22 cellular contexts compared by ENCODE assay signal in the genomic region with DNA sequence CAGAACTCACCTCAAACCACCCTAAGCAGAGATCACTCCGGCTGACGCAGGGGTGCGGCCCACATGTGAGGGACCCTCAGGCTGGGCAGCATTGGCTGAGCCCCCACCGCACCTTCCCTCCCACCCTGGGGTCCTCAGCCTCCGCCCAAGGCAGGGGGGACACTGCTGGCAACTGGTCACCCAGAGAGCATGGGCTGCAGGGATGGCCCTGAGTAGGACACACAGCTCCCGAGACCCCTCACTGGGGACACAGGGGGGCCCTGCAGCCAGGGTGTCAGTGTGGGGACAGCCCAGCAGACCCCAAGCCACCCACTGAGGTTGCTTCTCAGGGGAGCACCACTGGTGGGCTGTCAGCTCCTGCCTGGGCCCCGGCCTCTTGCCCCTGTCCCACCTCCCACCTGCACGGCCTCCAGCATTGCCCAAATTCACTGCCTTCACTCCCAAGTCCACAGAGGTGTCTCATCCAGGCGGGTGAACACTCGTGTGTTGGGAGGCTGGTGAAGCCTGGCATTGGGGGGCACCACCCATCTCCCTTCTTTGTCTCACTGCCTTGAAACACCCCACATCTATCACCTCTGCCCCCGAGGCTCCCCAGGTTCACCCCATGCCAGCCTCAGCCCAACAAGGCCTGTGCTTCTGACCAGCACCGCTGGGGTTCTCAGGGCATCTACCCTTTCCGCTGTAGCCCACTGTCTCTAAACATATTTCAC. TPM values are rescaled to one million over a fixed set of nuclear protein-coding genes. Genes with fewer than 3 reads are reported as not detected.
DNase-seq lines count a peak whose midpoint lies in the region; ATAC-seq, FAIRE-seq and TF ChIP-seq lines count a peak whose summit lies in the region.
"Had no signal": no experiment of that assay in that cellular context is flagged by ENCODE, and none has a peak within 500 bp of the region (broad histone marks: within the 10 kb centered on the region; RNA-seq: fewer than 3 reads in every experiment).

No MANE protein-coding gene starts in this region.

- H3K23ac ChIP-seq in H9 (ENCODE audit: insufficient read length, low read depth, low read length) (no peak overlapping the region), H1 (ENCODE audit: insufficient read length) (no peak overlapping the region)

- H4K91ac ChIP-seq in H9 (ENCODE audit: insufficient read length, low read depth, low read length), result no peak overlapping the region
- no peak overlapping the region for H4K91ac ChIP-seq in H1 (replicated peaks; ENCODE audit: insufficient read length, low read length)

- TF ChIP-seq RAD21 in H1 (IDR thresholded peaks at IDR 0.05 in 1 of 2, conservative IDR thresholded peaks at IDR 0.05 in 1 of 2; ENCODE audit: low read depth in 2 of 2, low read length in 2 of 2), result no peak

- H3K27me3 ChIP-seq in CD4-positive, alpha-beta T cell (ENCODE audit: control insufficient read depth, insufficient read depth, low read length), result no peaks in the 10 kb centered on the region
- no peaks in the 10 kb centered on the region; the same call in 1 of the 2 replicates for H3K27me3 ChIP-seq in H9 (ENCODE audit: insufficient read depth, low read length)
- peaks cover 0 to 4% (median 1%) of the 10 kb centered on the region in 4 experiments; a peak in 2 of 7 replicates for H3K27me3 ChIP-seq in H1 (replicated peaks in 1 of 4; ENCODE audit: control insufficient read depth in 3 of 4, extremely low read depth in 1 of 4, insufficient read depth in 3 of 4, low read length in 3 of 4)
- H3K27me3 ChIP-seq: brain microvascular endothelial cell, SJSA1, tibial nerve had no signal

- H2BK20ac ChIP-seq in H9 (ENCODE audit: low read depth, low read length, poor library complexity, severe bottlenecking) (no peak overlapping the region), H1 (ENCODE audit: low read length) (no peak overlapping the region)

- H4K20me1 ChIP-seq in H9 (ENCODE audit: control insufficient read depth, insufficient read depth, insufficient read length), result no peaks in the 10 kb centered on the region
- H4K20me1 ChIP-seq in H1 (replicated peaks in 1 of 2; ENCODE audit: control insufficient read depth in 1 of 2, insufficient read depth in 2 of 2, low read length in 2 of 2), result no peaks in the 10 kb centered on the region

- H2BK15ac ChIP-seq in H9 (ENCODE audit: low read depth, low read length), result no peak overlapping the region
- H2BK15ac ChIP-seq in H1 (ENCODE audit: low read length), result no peak overlapping the region

- H3K23me2 ChIP-seq in H9 (ENCODE audit: insufficient read length, low read depth, low read length, poor library complexity, severe bottlenecking) (no peaks in the 10 kb centered on the region), H1 (ENCODE audit: low read depth, low read length) (no peaks in the 10 kb centered on the region)

- H3K27me3 Mint-ChIP-seq in CD4-positive, alpha-beta T cell, result no peaks in the 10 kb centered on the region
- peaks cover 48% of the 10 kb centered on the region for H3K27me3 Mint-ChIP-seq in H9 (ENCODE audit: low read depth)

- intact Hi-C loops in CD4-positive, alpha-beta T cell (cut with DNase I, micrococcal nuclease), result no loop called here

- no peak overlapping the region for H2AFZ ChIP-seq in H9 (ENCODE audit: low read length)
- H2AFZ ChIP-seq in H1 (ENCODE audit: low read length), result no peak overlapping the region

- no peak overlapping the region for H3K4me2 ChIP-seq in H9 (ENCODE audit: insufficient read depth, insufficient read length, low read length)
- no peak overlapping the region for H3K4me2 ChIP-seq in H1 (ENCODE audit: insufficient read depth in 1 of 2, low read depth in 2 of 2, low read length in 2 of 2)

- no peaks in the 10 kb centered on the region for H3K9me3 Mint-ChIP-seq in CD4-positive, alpha-beta T cell
- no peaks in the 10 kb centered on the region; a peak in 1 of 5 replicates for H3K9me3 Mint-ChIP-seq in H9
- H3K9me3 Mint-ChIP-seq: memory B cell had no signal

- peak overlapping the region; percentile 18 for H3K27ac ChIP-seq in CD4-positive, alpha-beta T cell (ENCODE audit: low read depth, low read length)
- H3K27ac ChIP-seq in H9 (ENCODE audit: insufficient read length, low read depth, low read length) (no peak overlapping the region), H1 (ENCODE audit: low read depth, low read length) (no peak overlapping the region)
- H3K27ac ChIP-seq: brain microvascular endothelial cell, dorsolateral prefrontal cortex, SJSA1, tibial nerve had no signal

- H3K79me2 ChIP-seq in H9 (ENCODE audit: insufficient read depth, low read length) (no peaks in the 10 kb centered on the region), H1 (ENCODE audit: control insufficient read depth in 1 of 2, insufficient read depth in 2 of 2, low read length in 2 of 2) (no peaks in the 10 kb centered on the region)

- TF ChIP-seq EP300 in H1 (IDR thresholded peaks at IDR 0.05; ENCODE audit: borderline replicate concordance in 1 of 2, low read depth in 2 of 2, low read length in 2 of 2), result no peak

- H3K27ac Mint-ChIP-seq in CD4-positive, alpha-beta T cell, result peak overlapping the region; percentile 68
- H3K27ac Mint-ChIP-seq in H9, result no peak overlapping the region
- H3K27ac Mint-ChIP-seq: memory B cell had no signal

- no peaks in the 10 kb centered on the region for H3K4me1 ChIP-seq in H9 (ENCODE audit: insufficient read depth, low read length)
- no peaks in the 10 kb centered on the region for H3K4me1 ChIP-seq in H1 (replicated peaks in 1 of 4; ENCODE audit: control insufficient read depth in 3 of 4, insufficient read depth in 4 of 4, low read length in 3 of 4)

- H3K14ac ChIP-seq in H9 (ENCODE audit: insufficient read depth, low read length), result no peak overlapping the region; the same call in 1 of the 2 replicates
- no peak overlapping the region for H3K14ac ChIP-seq in H1 (ENCODE audit: insufficient read length)

- TF ChIP-seq CTCF in CD4-positive, alpha-beta T cell (IDR thresholded peaks at IDR 0.05), result no peak
- TF ChIP-seq CTCF in H9 (conservative IDR thresholded peaks at IDR 0.05) (no peak), H1 (IDR thresholded peaks at IDR 0.05; ENCODE audit: control extremely low read depth in 1 of 3, insufficient read depth in 1 of 3, low read depth in 1 of 3, low read length in 3 of 3) (no peak), omental fat pad (IDR thresholded peaks at IDR 0.05) (no peak)

- H3K18ac ChIP-seq in H9 (ENCODE audit: insufficient read length, low read depth, low read length), result no peak overlapping the region
- H3K18ac ChIP-seq in H1 (ENCODE audit: extremely low read depth, low read length), result no peak overlapping the region

- no peak overlapping the region for H3K4ac ChIP-seq in H9 (ENCODE audit: low read depth, low read length)
- no peak overlapping the region for H3K4ac ChIP-seq in H1 (replicated peaks; ENCODE audit: insufficient read length, low read depth, low read length)

- TF ChIP-seq POLR2A in H1 (IDR thresholded peaks at IDR 0.05; ENCODE audit: control extremely low read depth in 1 of 2, low read depth in 2 of 2, low read length in 2 of 2), result no peak

- H2BK120ac ChIP-seq in H9 (ENCODE audit: low read depth, low read length, poor library complexity, severe bottlenecking) (no peak overlapping the region), H1 (replicated peaks; ENCODE audit: low read depth, low read length) (no peak overlapping the region)

- H3K36me3 ChIP-seq in H1 (ENCODE audit: control insufficient read depth in 2 of 4, insufficient read depth in 4 of 4, low read length in 3 of 4), result no peaks in the 10 kb centered on the region
- H3K36me3 ChIP-seq: brain microvascular endothelial cell, SJSA1, tibial nerve had no signal

- no peak for DNase-seq in CD4-positive, alpha-beta T cell
- peak; percentile 14 for DNase-seq in H9
- DNase-seq in H1 (ENCODE audit: low read depth in 1 of 2, low spot score in 2 of 2), result peak in 1 of 2 experiments; percentile 22
- DNase-seq in omental fat pad (ENCODE audit: low spot score), result peak; percentile 18
- no peak for DNase-seq in effector CD8-positive, alpha-beta T cell (lab: John Stamatoyannopoulos, UW)
- no peak for DNase-seq in COR-L47 (lab: John Stamatoyannopoulos, UW)
- no peak for DNase-seq in AG08395 (ENCODE audit: low spot score)
- DNase-seq in pons (ENCODE audit: low spot score), result no peak
- DNase-seq: activated CD4-positive, alpha-beta T cell treated with anti-CD3 and anti-CD28 coated beads, Interleukin-2, amount 50 U/mL, for 1 hour; activated gamma-delta T cell; brain microvascular endothelial cell; DND-41; MM.1S; NCI-H2029; NCI-H524; nucleus accumbens had no signal

- H2BK5ac ChIP-seq in H9 (ENCODE audit: insufficient read length, low read length) (no peak overlapping the region), H1 (ENCODE audit: low read depth, low read length) (no peak overlapping the region)

- POLR2A ChIA-PET in CD4-positive, alpha-beta T cell (lab: Charles Lee), result no interaction called here
- POLR2A ChIA-PET in H1 (lab: Charles Lee; ENCODE audit: partially characterized antibody), result interaction anchor here (1.9 kb wide), 1 partner anchor 98 kb away, joined by 4 read pairs; no protein-coding TSS in a partner anchor

- H3K56ac ChIP-seq in H9 (ENCODE audit: insufficient read length, low read depth, low read length), result no peak overlapping the region
- no peak overlapping the region for H3K56ac ChIP-seq in H1 (replicated peaks; ENCODE audit: insufficient read length, low read depth, low read length)

- no peaks in the 10 kb centered on the region for H3K9me3 ChIP-seq in CD4-positive, alpha-beta T cell (ENCODE audit: control insufficient read depth, low read length)
- H3K9me3 ChIP-seq in H9 (ENCODE audit: control insufficient read depth, low read depth, low read length), result no peaks in the 10 kb centered on the region
- H3K9me3 ChIP-seq in H1 (ENCODE audit: insufficient read depth in 2 of 2, low read depth in 1 of 2, low read length in 1 of 2), result no peaks in the 10 kb centered on the region
- H3K9me3 ChIP-seq: SJSA1, tibial nerve had no signal

- CTCF ChIA-PET in CD4-positive, alpha-beta T cell (lab: Charles Lee), result no interaction called here
- CTCF ChIA-PET in H1 (lab: Charles Lee; ENCODE audit: partially characterized antibody), result interaction anchor here (0.8 to 14.9 kb wide), 15 partner anchors 8 to 130 kb away, joined by 3 to 333 read pairs (median 6); partner anchors contain the start of gene TSSC4

- H3K79me1 ChIP-seq in H9 (ENCODE audit: insufficient read depth, low read depth, low read length, poor library complexity, severe bottlenecking) (no peaks in the 10 kb centered on the region), H1 (ENCODE audit: low read depth, low read length) (no peaks in the 10 kb centered on the region)

- H2BK12ac ChIP-seq in H9 (ENCODE audit: insufficient read length, low read depth, low read length), result no peak overlapping the region
- no peak overlapping the region for H2BK12ac ChIP-seq in H1 (ENCODE audit: low read depth, low read length)

- no peak overlapping the region for H3K9ac ChIP-seq in H9 (ENCODE audit: extremely low read depth, insufficient read length, low read length)
- no peak overlapping the region for H3K9ac ChIP-seq in H1 (replicated peaks in 1 of 4; ENCODE audit: extremely low read depth in 1 of 4, low read depth in 3 of 4, low read length in 3 of 4)

- H4K8ac ChIP-seq in H9 (replicated peaks; ENCODE audit: insufficient read length, low read depth, low read length) (no peak overlapping the region), H1 (ENCODE audit: extremely low read depth, insufficient read depth, low read length) (peak overlapping the region; percentile 59)

- WGBS in H9 (ENCODE audit: extremely low coverage, insufficient read length, low lambda C conversion rate), result no CpG with 5 or more reads among the region's 13 CpGs
- 94% methylated on average over 10 of the region's 13 CpGs; no CpG with 5 or more reads in 1 of the 2 experiments for WGBS in H1 (ENCODE audit: extremely low coverage in 1 of 2, insufficient coverage in 1 of 2, insufficient read length in 1 of 2, insufficient replicate concordance in 2 of 2, low coverage in 1 of 2, low lambda C conversion rate in 2 of 2, missing lambda C conversion rate in 1 of 2), 2 experiments

- no peak overlapping the region for H3K4me3 ChIP-seq in H1 (ENCODE audit: extremely low read depth in 1 of 4, insufficient read depth in 2 of 4, low read depth in 3 of 4, low read length in 4 of 4)
- H3K4me3 ChIP-seq: dorsolateral prefrontal cortex, SJSA1, tibial nerve had no signal

- H3T11ph ChIP-seq in H9 (ENCODE audit: low read length), result no peak overlapping the region

- no peak overlapping the region for H4K5ac ChIP-seq in H9 (ENCODE audit: insufficient read length, low read depth, low read length)
- no peak overlapping the region for H4K5ac ChIP-seq in H1 (ENCODE audit: insufficient read length, low read depth, low read length)

- H3K36me3 Mint-ChIP-seq in CD4-positive, alpha-beta T cell (ENCODE audit: low read depth), result peaks cover 19% of the 10 kb centered on the region
- no peaks in the 10 kb centered on the region for H3K36me3 Mint-ChIP-seq in H9 (ENCODE audit: insufficient read depth in 1 of 3, low read depth in 3 of 3)

- no peak overlapping the region for H2AK5ac ChIP-seq in H9 (ENCODE audit: insufficient read length, low read length)
- H2AK5ac ChIP-seq in H1 (ENCODE audit: low read depth, low read length), result no peak overlapping the region

- H3K4me1 Mint-ChIP-seq in CD4-positive, alpha-beta T cell (ENCODE audit: low read depth), result peaks cover 40% of the 10 kb centered on the region
- no peaks in the 10 kb centered on the region for H3K4me1 Mint-ChIP-seq in H9

- no peak for ATAC-seq in CD4-positive, alpha-beta T cell (ENCODE audit: poor library complexity)
- no peak for ATAC-seq in omental fat pad (ENCODE audit: low FRiP score)

- no peak for FAIRE-seq in H1 (lab: Jason Lieb, UNC)

- no peak overlapping the region for H3K4me3 Mint-ChIP-seq in CD4-positive, alpha-beta T cell
- H3K4me3 Mint-ChIP-seq in H9, result no peak overlapping the region
- H3K4me3 Mint-ChIP-seq: memory B cell had no signal

RNA-seq across cellular contexts. Expression of gene C11orf21, which starts 4.7 kb away (rescaled TPM):
- total RNA-seq in CD4-positive, alpha-beta T cell, result 10 to 100 TPM; 71.2 to 71.7 TPM
- not detected in 2 replicates for total RNA-seq in H9 (2021)
- not detected in 2 replicates for total RNA-seq in H1 (2021; fragmentation: NEBNext Ultra II Directional; extraction: Animal tissue kit (Norgen Biotek cat#: 25700))
- not detected in 2 replicates for polyA plus RNA-seq in H1 (2011; rRNA removed)
- polyA plus RNA-seq in H1 (2011; cell fraction: cytosol; rRNA removed), result not detected
- polyA plus RNA-seq in H1 (2011; cell fraction: nucleus; rRNA removed), result not detected
- not detected in 4 replicates for polyA plus RNA-seq in H1 (2012, experiment 1 of 2)
- polyA plus RNA-seq in H1 (2012, experiment 2 of 2), result not detected
- polyA plus RNA-seq in H1 (2013, experiment 1 of 2), result not detected
- not detected for polyA plus RNA-seq in H1 (2013, experiment 2 of 2)
- not detected in 2 replicates for polyA minus RNA-seq in H1 (2011; rRNA and poly(A)+ RNA removed)
- not detected for polyA minus RNA-seq in H1 (2011; cell fraction: cytosol; rRNA and poly(A)+ RNA removed)
- polyA minus RNA-seq in H1 (2011; cell fraction: nucleus; rRNA and poly(A)+ RNA removed), result not detected
- 1 to 10 TPM; 1.1 to 2.8 (median 1.2) TPM for total RNA-seq in omental fat pad
- polyA plus RNA-seq: BJ had no signal

RNA-seq across cellular contexts. Expression of gene TSPAN32, which starts 4.7 kb away (rescaled TPM):
- total RNA-seq in CD4-positive, alpha-beta T cell, result 10 to 100 TPM; 81.8 TPM
- not detected in 2 replicates for total RNA-seq in H9 (2021)
- not detected in 2 replicates for total RNA-seq in H1 (2021; fragmentation: NEBNext Ultra II Directional; extraction: Animal tissue kit (Norgen Biotek cat#: 25700))
- not detected in 2 replicates for polyA plus RNA-seq in H1 (2011; rRNA removed)
- not detected for polyA plus RNA-seq in H1 (2011; cell fraction: cytosol; rRNA removed)
- polyA plus RNA-seq in H1 (2011; cell fraction: nucleus; rRNA removed), result not detected
- polyA plus RNA-seq in H1 (2012, experiment 1 of 2), result 0.13 to 0.16 TPM in 2 of 4 replicates, not detected in the others
- not detected for polyA plus RNA-seq in H1 (2012, experiment 2 of 2)
- polyA plus RNA-seq in H1 (2013, experiment 1 of 2), result not detected
- polyA plus RNA-seq in H1 (2013, experiment 2 of 2), result not detected
- not detected in 2 replicates for polyA minus RNA-seq in H1 (2011; rRNA and poly(A)+ RNA removed)
- polyA minus RNA-seq in H1 (2011; cell fraction: cytosol; rRNA and poly(A)+ RNA removed), result not detected
- polyA minus RNA-seq in H1 (2011; cell fraction: nucleus; rRNA and poly(A)+ RNA removed), result not detected
- total RNA-seq in omental fat pad, result 1 to 10 TPM in 3 of 4 donors, under 1 TPM in 1; 0.19 to 6.4 (median 2.7) TPM

RNA-seq across cellular contexts. Expression of gene ASCL2, which starts 26.7 kb away (rescaled TPM):
- not detected for total RNA-seq in CD4-positive, alpha-beta T cell
- total RNA-seq in H9 (2021), result 0.35 TPM in 2 replicates
- 0.23 and 0.56 TPM in 2 replicates for total RNA-seq in H1 (2021; fragmentation: NEBNext Ultra II Directional; extraction: Animal tissue kit (Norgen Biotek cat#: 25700))
- 0.41 and 0.51 TPM in 2 replicates for polyA plus RNA-seq in H1 (2011; rRNA removed)
- 0.34 TPM for polyA plus RNA-seq in H1 (2011; cell fraction: cytosol; rRNA removed)
- 0.34 TPM for polyA plus RNA-seq in H1 (2011; cell fraction: nucleus; rRNA removed)
- 0.15 to 0.42 TPM (median 0.37 TPM) in 3 of 4 replicates, not detected in the other for polyA plus RNA-seq in H1 (2012, experiment 1 of 2)
- polyA plus RNA-seq in H1 (2012, experiment 2 of 2), result 0.08 TPM
- 0.26 TPM for polyA plus RNA-seq in H1 (2013, experiment 1 of 2)
- 0.42 TPM for polyA plus RNA-seq in H1 (2013, experiment 2 of 2)
- polyA minus RNA-seq in H1 (2011; rRNA and poly(A)+ RNA removed), result 0.13 TPM in 1 of 2 replicates, not detected in the other
- polyA minus RNA-seq in H1 (2011; cell fraction: cytosol; rRNA and poly(A)+ RNA removed), result 0.59 TPM
- 0.40 TPM for polyA minus RNA-seq in H1 (2011; cell fraction: nucleus; rRNA and poly(A)+ RNA removed)
- 1 to 10 TPM in 1 of 4 donors, under 1 TPM in 1, not detected in 2; 0.24 to 2.6 TPM for total RNA-seq in omental fat pad
- total RNA-seq: SJSA1, skeletal muscle tissue had no signal
- polyA plus RNA-seq: BJ had no signal

Comparison
In these comparisons a context has a peak if more than half of its experiments do, and no peak if none do; other contexts are left out.
1. DNase-seq: peak in H9 (single experiment) and omental fat pad (single experiment); none in CD4-positive, alpha-beta T cell (0 of 10), effector CD8-positive, alpha-beta T cell (single experiment), COR-L47 (single experiment), AG08395 (single experiment) and pons (single experiment).
2. RNA of gene C11orf21, which starts 4.7 kb away (total RNA-seq): 71.2 to 71.7 TPM in CD4-positive, alpha-beta T cell; 1.1 to 2.8 TPM in omental fat pad, not detected in H9 and not detected in H1; every median in the first group is over 10 times any median in the second.
3. RNA of gene TSPAN32, which starts 4.7 kb away (total RNA-seq): 81.8 TPM in CD4-positive, alpha-beta T cell; 0.19 to 6.4 TPM in omental fat pad, not detected in H9 and not detected in H1; every median in the first group is over 10 times any median in the second.